ENCODE assay signal across 12 cellular contexts in the genomic region with DNA sequence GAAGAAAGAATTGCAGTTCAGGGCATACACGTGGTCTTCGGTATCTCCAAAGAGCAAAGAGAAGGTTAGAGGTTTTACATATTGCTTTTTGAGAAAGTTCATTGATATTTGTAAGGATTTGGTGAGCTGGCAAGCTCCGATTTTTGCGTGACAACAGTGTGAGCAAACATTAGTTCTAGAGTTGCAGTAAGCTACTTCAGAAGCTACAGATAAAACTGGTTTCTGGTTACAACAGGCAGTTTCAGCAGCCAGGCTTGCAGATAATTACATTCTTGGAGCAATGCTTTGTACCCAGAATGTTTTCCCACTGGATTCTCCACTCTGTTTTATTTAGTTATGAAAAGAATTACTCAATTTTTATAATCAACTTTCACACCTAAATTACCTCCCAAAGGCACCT. TPM values are rescaled to one million over a fixed set of nuclear protein-coding genes. Genes with fewer than 3 reads are reported as not detected.
DNase-seq lines count a peak whose midpoint lies in the region; ATAC-seq and TF ChIP-seq lines count a peak whose summit lies in the region.
"Had no signal": no experiment of that assay in that cellular context is flagged by ENCODE, and none has a peak within 500 bp of the region (broad histone marks: within the 10 kb centered on the region; RNA-seq: fewer than 3 reads in every experiment).

No MANE protein-coding gene starts in this region.

- H3K4me3 ChIP-seq in iPS-15b (ENCODE audit: low read depth, low read length) (peak overlapping the region; percentile 5), testis (no peak overlapping the region)
- H3K4me3 ChIP-seq: colonic mucosa had no signal

- H3K36me3 Mint-ChIP-seq in activated naive CD8-positive, alpha-beta T cell treated with anti-CD3 and anti-CD28 coated beads for 36 hours: peaks cover 56% of the 10 kb centered on the region

- TF ChIP-seq POLR2A in testis (IDR thresholded peaks at IDR 0.05): no peak

- peak overlapping the region; percentile 39 to 99 for H3K27ac ChIP-seq in testis

- H3K4me1 Mint-ChIP-seq in activated naive CD8-positive, alpha-beta T cell treated with anti-CD3 and anti-CD28 coated beads for 36 hours: peaks cover 28% of the 10 kb centered on the region

- H3K9me3 ChIP-seq in iPS-15b (ENCODE audit: control insufficient read depth, insufficient read depth, low read length) (no peaks in the 10 kb centered on the region), testis (no peaks in the 10 kb centered on the region)
- H3K9me3 ChIP-seq: colonic mucosa had no signal

- peak; percentile 46 for DNase-seq in NCI-H748 (lab: John Stamatoyannopoulos, UW; ENCODE audit: unreplicated experiment)
- no peak for DNase-seq in NCI-H748 treated with DMSO at 0.1 percent for 48 hours (lab: John Stamatoyannopoulos, UW)
- DNase-seq in activated naive CD8-positive, alpha-beta T cell treated with anti-CD3 and anti-CD28 coated beads for 36 hours: no peak
- peak; percentile 15 for DNase-seq in testis
- DNase-seq: activated CD4-positive, alpha-beta T cell treated with anti-CD3 and anti-CD28 coated beads, Interleukin-2, amount 50 U/mL, for 4 hours; colonic mucosa; H7 had no signal

- no peak overlapping the region for H3K9ac ChIP-seq in iPS-15b (ENCODE audit: low read depth, low read length)

- no peak for ATAC-seq in HG02642 (IDR thresholded peaks at IDR 0.05; ENCODE audit: poor library complexity, unreplicated experiment)
- ATAC-seq in GM21528 (IDR thresholded peaks at IDR 0.05; ENCODE audit: low FRiP score, unreplicated experiment): no peak
- ATAC-seq in HG02870 (IDR thresholded peaks at IDR 0.05; ENCODE audit: unreplicated experiment): no peak

- no peak for TF ChIP-seq CTCF in testis (IDR thresholded peaks at IDR 0.05)

- WGBS in testis, 2 donors: 62 to 77% methylated on average over 4 of the region's 4 CpGs

- no peaks in the 10 kb centered on the region for H3K27me3 Mint-ChIP-seq in activated naive CD8-positive, alpha-beta T cell treated with anti-CD3 and anti-CD28 coated beads for 36 hours

- H3K4me3 Mint-ChIP-seq in activated naive CD8-positive, alpha-beta T cell treated with anti-CD3 and anti-CD28 coated beads for 36 hours: peak overlapping the region; percentile 25

- intact Hi-C loops in testis (cut with DNase I; ENCODE audit: low total_unique reads): no loop called here

- H3K27ac Mint-ChIP-seq in activated naive CD8-positive, alpha-beta T cell treated with anti-CD3 and anti-CD28 coated beads for 36 hours: peak overlapping the region; percentile 75

- peaks cover 12% of the 10 kb centered on the region for H3K9me3 Mint-ChIP-seq in activated naive CD8-positive, alpha-beta T cell treated with anti-CD3 and anti-CD28 coated beads for 36 hours

- H3K27me3 ChIP-seq in iPS-15b (ENCODE audit: control insufficient read depth, insufficient read depth, low read length) (no peaks in the 10 kb centered on the region), testis (no peaks in the 10 kb centered on the region)
- H3K27me3 ChIP-seq: colonic mucosa had no signal

- H3K36me3 ChIP-seq in iPS-15b (ENCODE audit: control insufficient read depth, insufficient read depth, low read length) (no peaks in the 10 kb centered on the region), testis (ENCODE audit: low read depth, missing control alignments) (no peaks in the 10 kb centered on the region)
- H3K36me3 ChIP-seq: colonic mucosa had no signal

- H3K4me1 ChIP-seq in iPS-15b (ENCODE audit: control insufficient read depth, insufficient read depth, low read length) (peaks cover 43% of the 10 kb centered on the region), testis (peaks cover 23% of the 10 kb centered on the region)

RNA-seq across cellular contexts. Expression of a gene that starts 28.2 kb away (rescaled TPM):
- total RNA-seq in activated naive CD8-positive, alpha-beta T cell treated with anti-CD3 and anti-CD28 coated beads for 36 hours: 100 to 1,000 TPM; 112 to 114 TPM
- total RNA-seq in testis: 1 to 10 TPM; 1.3 to 2.8 TPM
- 5.4 TPM for polyA plus RNA-seq in testis (ENCODE audit: insufficient read depth, low read depth, low replicate concordance)
- total RNA-seq: H7, kidney epithelial cell had no signal

RNA-seq across cellular contexts. Expression of a gene that starts 47.9 kb away (rescaled TPM):
- 1 to 10 TPM; 2.4 TPM for total RNA-seq in activated naive CD8-positive, alpha-beta T cell treated with anti-CD3 and anti-CD28 coated beads for 36 hours
- not detected for total RNA-seq in testis
- polyA plus RNA-seq in testis (ENCODE audit: insufficient read depth, low read depth, low replicate concordance): not detected
- total RNA-seq: H7, kidney epithelial cell had no signal

RNA-seq across cellular contexts. Expression of a gene that starts 54.0 kb away (rescaled TPM):
- total RNA-seq in activated naive CD8-positive, alpha-beta T cell treated with anti-CD3 and anti-CD28 coated beads for 36 hours: 1 to 10 TPM; 2.0 to 2.6 TPM
- under 1 TPM; 0.71 to 0.87 TPM for total RNA-seq in testis
- polyA plus RNA-seq in testis (ENCODE audit: insufficient read depth, low read depth, low replicate concordance): 1.6 TPM

RNA-seq across cellular contexts. Expression of a gene that starts 58.8 kb away (rescaled TPM):
- total RNA-seq in activated naive CD8-positive, alpha-beta T cell treated with anti-CD3 and anti-CD28 coated beads for 36 hours: 1 to 10 TPM in 1 of 2 experiments, under 1 TPM in 1; 0.64 to 1.1 TPM
- 1 to 10 TPM in 1 of 2 donors, not detected in 1; 1.3 TPM for total RNA-seq in testis
- polyA plus RNA-seq in testis (ENCODE audit: insufficient read depth, low read depth, low replicate concordance): not detected
- total RNA-seq: colonic mucosa, H7, kidney epithelial cell had no signal

Comparison
In these comparisons a context has a peak if more than half of its experiments do, and no peak if none do; other contexts are left out.
1. DNase-seq: peak in NCI-H748 (single experiment) and testis (single experiment); none in NCI-H748 treated with DMSO at 0.1 percent for 48 hours (single experiment) and activated naive CD8-positive, alpha-beta T cell treated with anti-CD3 and anti-CD28 coated beads for 36 hours (single experiment).
2. RNA of a gene that starts 28.2 kb away (total RNA-seq): 112 to 114 TPM in activated naive CD8-positive, alpha-beta T cell treated with anti-CD3 and anti-CD28 coated beads for 36 hours; 1.3 to 2.8 TPM in testis; every median in the first group is over 10 times any median in the second.